Comparison of ENCODE assay signal across 25 cellular contexts in the genomic region with DNA sequence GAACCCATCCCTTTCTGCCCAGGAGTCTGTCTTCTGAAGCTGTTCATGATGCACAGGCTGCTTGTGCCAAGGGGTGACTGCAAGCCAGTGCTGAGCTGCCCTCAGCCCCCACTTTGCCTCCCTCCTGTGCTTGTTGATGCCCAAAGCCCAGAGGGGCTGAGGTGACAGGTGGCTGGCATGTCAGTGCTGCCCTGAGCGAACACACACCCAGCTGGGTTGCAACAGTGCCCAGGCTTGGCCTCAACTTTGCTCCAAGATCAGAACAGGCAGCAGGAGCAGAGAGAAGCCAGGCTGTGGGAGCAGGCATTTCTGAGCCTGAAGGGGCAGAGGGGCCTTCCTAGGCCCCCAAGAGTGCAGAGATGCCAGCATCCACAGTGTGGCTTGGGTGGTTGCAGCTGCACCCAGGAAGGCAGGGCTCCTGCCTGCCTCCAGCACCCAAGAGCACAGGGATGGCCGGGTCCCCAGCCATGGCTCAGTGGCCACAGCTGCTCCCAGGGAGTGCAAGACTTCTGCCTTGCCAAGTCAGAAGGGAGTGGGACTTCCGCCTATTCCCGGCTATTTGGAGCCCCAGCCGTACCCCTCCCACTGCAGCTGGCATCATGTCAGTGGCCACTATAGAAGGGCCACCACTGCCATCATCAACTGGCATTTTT.
"Had no signal": no experiment of that assay in that cellular context is flagged by ENCODE, and none has a peak within 500 bp of the region (broad histone marks: within the 10 kb centered on the region; RNA-seq: fewer than 3 reads in every experiment).

No MANE protein-coding gene starts in this region.

- H2AFZ ChIP-seq: neural progenitor cell had no signal

- FAIRE-seq: TTC549 had no signal

- H3K9me3 ChIP-seq: prostate gland, transverse colon, vagina had no signal

- H3K27ac ChIP-seq: body of pancreas, cardiac muscle cell, neural progenitor cell, prostate gland, stomach, transverse colon, vagina, WERI-Rb-1 had no signal

- H3K36me3 ChIP-seq: cardiac muscle cell, neural progenitor cell, prostate gland, stomach, transverse colon, vagina, WERI-Rb-1 had no signal

- H3K9ac ChIP-seq: neural progenitor cell had no signal

- H3K4me2 ChIP-seq: neural progenitor cell had no signal

- H3K4me1 ChIP-seq: neural progenitor cell, prostate gland, stomach, transverse colon, vagina had no signal

- H3K27me3 ChIP-seq: body of pancreas, cardiac muscle cell, neural progenitor cell, stomach, transverse colon, vagina had no signal

- DNase-seq: activated CD4-positive, alpha-beta T cell treated with anti-CD3 and anti-CD28 coated beads, Interleukin-2, amount 10 ng/mL, durations not matched to agents 7 days and 5 days; activated CD4-positive, CD25-positive, alpha-beta regulatory T cell treated with anti-CD3 and anti-CD28 coated beads, Interleukin-2, amount 50 U/mL, for 72 hours; activated CD8-positive, alpha-beta memory T cell treated with anti-CD3 and anti-CD28 coated beads, Interleukin-2, amount 10 ng/mL, durations not matched to agents 7 days and 5 days; activated CD8-positive, alpha-beta T cell treated with anti-CD3 and anti-CD28 coated beads for 36 hours; activated effector memory CD4-positive, alpha-beta T cell treated with anti-CD3 and anti-CD28 coated beads, Interleukin-2, amount 50 U/mL, for 16 hours; activated naive CD4-positive, alpha-beta T cell treated with anti-CD3 and anti-CD28 coated beads, Interleukin-2, amount 10 ng/mL, durations not matched to agents 7 days and 5 days; activated T-cell treated with anti-CD3 and anti-CD28 coated beads for 4 hours; anterior cingulate cortex; body of pancreas; dermis blood vessel endothelial cell; effector CD8-positive, alpha-beta T cell; foreskin melanocyte; hippocampal formation; kidney glomerular epithelial cell; naive thymus-derived CD4-positive, alpha-beta T cell; stimulated activated CD4-positive, alpha-beta T cell treated with anti-CD3 and anti-CD28 coated beads, Interleukin-1b, Interleukin-23, amount 100 ng/mL, for 48 hours; stomach; T-helper 1 cell; transverse colon; WERI-Rb-1 had no signal

- H3K4me3 ChIP-seq: body of pancreas, cardiac muscle cell, neural progenitor cell, prostate gland, stomach, transverse colon, vagina had no signal
